In genomic region chr10:22325272-22325947, GRCh38 we compare ENCODE assay signal across 8 cellular contexts. TPM values are rescaled to one million over a fixed set of nuclear protein-coding genes. Genes with fewer than 3 reads are reported as not detected.
DNase-seq lines count a peak whose midpoint lies in the region; ATAC-seq and TF ChIP-seq lines count a peak whose summit lies in the region.

No MANE protein-coding gene starts in this region.

- H3K36me3 ChIP-seq in kidney epithelial cell (ENCODE audit: control insufficient read depth, insufficient read depth, low read length), result no peaks in the 10 kb centered on the region

- H3K4me3 ChIP-seq in choroid plexus epithelial cell (ENCODE audit: low read depth, low read length) (peak overlapping the region; percentile 66), kidney epithelial cell (ENCODE audit: low read depth, low read length) (peak overlapping the region; percentile 50)

- TF ChIP-seq CTCF in choroid plexus epithelial cell (conservative IDR thresholded peaks at IDR 0.05; ENCODE audit: low read depth, low read length) (no peak), kidney epithelial cell (IDR thresholded peaks at IDR 0.05; ENCODE audit: insufficient read depth, low read length, poor library complexity, severe bottlenecking) (no peak)

- DNase-seq in NCI-H2029 (lab: John Stamatoyannopoulos, UW), result peak; percentile 7
- DNase-seq in NCI-H2029 treated with DMSO at 0.1 percent for 48 hours (lab: John Stamatoyannopoulos, UW), result no peak
- peak; percentile 65 for DNase-seq in NCI-H146 treated with DMSO at 0.1 percent for 48 hours (lab: John Stamatoyannopoulos, UW; ENCODE audit: unreplicated experiment)
- peak; percentile 63 for DNase-seq in activated CD4-positive, alpha-beta T cell treated with anti-CD3 and anti-CD28 coated beads for 1 hour
- DNase-seq in choroid plexus epithelial cell (ENCODE audit: low read depth), result peak; percentile 72
- DNase-seq in kidney epithelial cell (ENCODE audit: low read depth), result no peak
- peak; percentile 76 for DNase-seq in stimulated activated CD4-positive, alpha-beta T cell treated with anti-CD3 and anti-CD28 coated beads, Interleukin-15, amount 100 ng/mL, for 24 hours

- peak; percentile 44 for ATAC-seq in HG02642 (IDR thresholded peaks at IDR 0.05; ENCODE audit: poor library complexity, unreplicated experiment)

- H3K27me3 ChIP-seq in kidney epithelial cell (ENCODE audit: control insufficient read depth, insufficient read depth, low read length), result peaks cover 15% of the 10 kb centered on the region

RNA-seq across cellular contexts. Expression of gene BMI1, which starts 4.5 kb away (rescaled TPM):
- total RNA-seq in kidney epithelial cell, result 54.6 and 60.5 TPM in 2 replicates

RNA-seq across cellular contexts. Expression of gene COMMD3, which starts 9.2 kb away (rescaled TPM):
- 48.1 and 92.4 TPM in 2 replicates for total RNA-seq in kidney epithelial cell

RNA-seq across cellular contexts. Expression of gene SPAG6, which starts 19.9 kb away (rescaled TPM):
- 0.79 and 1.2 TPM in 2 replicates for total RNA-seq in kidney epithelial cell

Comparison
In these comparisons a context has a peak if more than half of its experiments do, and no peak if none do; other contexts are left out.
1. DNase-seq: peak in NCI-H2029 (single experiment), NCI-H146 treated with DMSO at 0.1 percent for 48 hours (single experiment), activated CD4-positive, alpha-beta T cell treated with anti-CD3 and anti-CD28 coated beads for 1 hour (single experiment), choroid plexus epithelial cell (single experiment) and stimulated activated CD4-positive, alpha-beta T cell treated with anti-CD3 and anti-CD28 coated beads, Interleukin-15, amount 100 ng/mL, for 24 hours (single experiment); none in NCI-H2029 treated with DMSO at 0.1 percent for 48 hours (single experiment) and kidney epithelial cell (single experiment).